11 cellular contexts compared by ENCODE assay signal in the genomic region with DNA sequence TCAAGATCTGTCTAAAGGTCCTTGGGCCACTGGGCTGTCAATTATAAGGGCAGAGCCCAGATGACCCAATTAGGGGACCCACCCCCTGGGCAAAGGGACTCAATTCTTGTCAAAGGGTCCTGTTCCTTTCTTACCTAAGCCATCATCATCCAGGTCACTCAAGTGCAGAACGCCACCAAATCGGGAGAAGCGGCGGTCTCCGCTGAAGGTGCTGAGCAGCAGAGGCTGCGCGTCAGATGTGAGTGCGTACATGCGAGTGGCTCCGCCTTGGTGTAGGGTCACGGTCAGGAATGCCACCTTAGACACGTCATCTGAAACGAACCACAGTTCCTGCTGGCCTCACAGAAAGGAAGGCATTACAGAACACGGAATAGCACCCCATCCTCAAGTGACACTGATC.
"Had no signal": no experiment of that assay in that cellular context is flagged by ENCODE, and none has a peak within 500 bp of the region (broad histone marks: within the 10 kb centered on the region; RNA-seq: fewer than 3 reads in every experiment).

No MANE protein-coding gene starts in this region.

- DNase-seq: GM23248, GOT3, H7, HFFc6, KBM-7 had no signal

- H3K27ac Mint-ChIP-seq: HFFc6 had no signal

- ATAC-seq: HCT116, HepG2 had no signal

- H3K9me3 Mint-ChIP-seq: HFFc6, IgD-negative memory B cell had no signal

- H3K27me3 Mint-ChIP-seq: IgD-negative memory B cell had no signal

- H3K9me3 ChIP-seq: HAP-1 had no signal

- H3K4me3 Mint-ChIP-seq: HFFc6, IgD-negative memory B cell had no signal

- H3K36me3 ChIP-seq: HAP-1 had no signal

- H3K4me3 ChIP-seq: GM23248, HAP-1 had no signal

- H3K4me1 Mint-ChIP-seq: IgD-negative memory B cell had no signal

- H3K27ac ChIP-seq: GM23248, HL-60, KMS-11 had no signal
